In genomic region chr9:36140086-36141084, GRCh38 we compare ENCODE assay signal across 10 cellular contexts. TPM values are rescaled to one million over a fixed set of nuclear protein-coding genes. Genes with fewer than 3 reads are reported as not detected.
DNase-seq lines count a peak whose midpoint lies in the region; ATAC-seq and TF ChIP-seq lines count a peak whose summit lies in the region.
"Had no signal": no experiment of that assay in that cellular context is flagged by ENCODE, and none has a peak within 500 bp of the region (broad histone marks: within the 10 kb centered on the region; RNA-seq: fewer than 3 reads in every experiment).

No MANE protein-coding gene starts in this region.

- H3K27me3 ChIP-seq in lower lobe of right lung (ENCODE audit: low read depth), result no peaks in the 10 kb centered on the region
- H3K27me3 ChIP-seq in suprapubic skin, result peaks cover 18% of the 10 kb centered on the region

- no peak overlapping the region for H3K4me3 ChIP-seq in lower lobe of right lung
- no peak overlapping the region for H3K4me3 ChIP-seq in suprapubic skin

- peak; percentile 83 for DNase-seq in activated CD4-positive, alpha-beta T cell treated with anti-CD3 and anti-CD28 coated beads, Interleukin-2, amount 10 ng/mL, durations not matched to agents 24 days and 14 days
- no peak for DNase-seq in activated CD4-positive, alpha-beta T cell treated with anti-CD3 and anti-CD28 coated beads for 1 hour
- DNase-seq in T-helper 2 cell treated with Interferon-gamma antibody and Interleukin-4, amounts not matched to agents 5 μg/mL and 100 μg/mL, for 36 hours (ENCODE audit: low spot score), result peak; percentile 46
- DNase-seq in lower lobe of right lung (no peak), suprapubic skin (ENCODE audit: low spot score in 2 of 2) (no peak), kidney tubule cell (ENCODE audit: low spot score) (no peak), inferior parietal cortex (ENCODE audit: extremely low spot score) (no peak)

- H3K4me3 Mint-ChIP-seq in activated CD4-positive, alpha-beta T cell treated with anti-CD3 and anti-CD28 coated beads, Interleukin-2, amount 10 ng/mL, durations not matched to agents 24 days and 14 days, result peak overlapping the region; percentile 84
- peak overlapping the region; percentile 88 for H3K4me3 Mint-ChIP-seq in T-helper 2 cell treated with Interferon-gamma antibody and Interleukin-4, amounts not matched to agents 5 μg/mL and 100 μg/mL, for 36 hours

- H3K27ac ChIP-seq in lower lobe of right lung (peak overlapping the region; percentile 47), suprapubic skin (peak overlapping the region; percentile 25)

- no peaks in the 10 kb centered on the region for H3K9me3 ChIP-seq in lower lobe of right lung
- no peaks in the 10 kb centered on the region for H3K9me3 ChIP-seq in suprapubic skin

- TF ChIP-seq EP300 in suprapubic skin (IDR thresholded peaks at IDR 0.05), result no peak

- H3K9me3 Mint-ChIP-seq in activated CD4-positive, alpha-beta T cell treated with anti-CD3 and anti-CD28 coated beads, Interleukin-2, amount 10 ng/mL, durations not matched to agents 24 days and 14 days, result peaks cover 3% of the 10 kb centered on the region
- peaks cover 3% of the 10 kb centered on the region for H3K9me3 Mint-ChIP-seq in T-helper 2 cell treated with Interferon-gamma antibody and Interleukin-4, amounts not matched to agents 5 μg/mL and 100 μg/mL, for 36 hours

- H3K27ac Mint-ChIP-seq in activated CD4-positive, alpha-beta T cell treated with anti-CD3 and anti-CD28 coated beads, Interleukin-2, amount 10 ng/mL, durations not matched to agents 24 days and 14 days, result peak overlapping the region; percentile 92
- H3K27ac Mint-ChIP-seq in T-helper 2 cell treated with Interferon-gamma antibody and Interleukin-4, amounts not matched to agents 5 μg/mL and 100 μg/mL, for 36 hours, result peak overlapping the region; percentile 90

- H3K4me1 Mint-ChIP-seq in activated CD4-positive, alpha-beta T cell treated with anti-CD3 and anti-CD28 coated beads, Interleukin-2, amount 10 ng/mL, durations not matched to agents 24 days and 14 days, result peaks cover 82% of the 10 kb centered on the region
- H3K4me1 Mint-ChIP-seq in T-helper 2 cell treated with Interferon-gamma antibody and Interleukin-4, amounts not matched to agents 5 μg/mL and 100 μg/mL, for 36 hours (ENCODE audit: low read depth), result peaks cover 80% of the 10 kb centered on the region

- 76% methylated on average over 11 of the region's 11 CpGs for WGBS in suprapubic skin

- H3K36me3 ChIP-seq in lower lobe of right lung (no peaks in the 10 kb centered on the region), suprapubic skin (no peaks in the 10 kb centered on the region)

- no peak for TF ChIP-seq POLR2A in suprapubic skin (IDR thresholded peaks at IDR 0.05)

- H3K4me1 ChIP-seq in lower lobe of right lung (peaks cover 91% of the 10 kb centered on the region), suprapubic skin (peaks cover 61% of the 10 kb centered on the region)

- peaks cover 12% of the 10 kb centered on the region for H3K36me3 Mint-ChIP-seq in activated CD4-positive, alpha-beta T cell treated with anti-CD3 and anti-CD28 coated beads, Interleukin-2, amount 10 ng/mL, durations not matched to agents 24 days and 14 days (ENCODE audit: low read depth)
- H3K36me3 Mint-ChIP-seq in T-helper 2 cell treated with Interferon-gamma antibody and Interleukin-4, amounts not matched to agents 5 μg/mL and 100 μg/mL, for 36 hours (ENCODE audit: low read depth), result peaks cover 53% of the 10 kb centered on the region

- intact Hi-C loops in activated CD4-positive, alpha-beta T cell treated with anti-CD3 and anti-CD28 coated beads, Interleukin-2, amount 10 ng/mL, durations not matched to agents 24 days and 14 days (cut with micrococcal nuclease), result loop anchor here (1.0 kb wide), 1 partner anchor 11 kb away; no protein-coding TSS in a partner anchor
- intact Hi-C loops in lower lobe of right lung (cut with DNase I), result no loop called here

- ATAC-seq in lower lobe of right lung (peak; percentile 1 to 2), GM18909 (IDR thresholded peaks at IDR 0.05; ENCODE audit: poor library complexity, unreplicated experiment) (no peak)

- H3K27me3 Mint-ChIP-seq in activated CD4-positive, alpha-beta T cell treated with anti-CD3 and anti-CD28 coated beads, Interleukin-2, amount 10 ng/mL, durations not matched to agents 24 days and 14 days, result peaks cover 9% of the 10 kb centered on the region
- peaks cover 10% of the 10 kb centered on the region for H3K27me3 Mint-ChIP-seq in T-helper 2 cell treated with Interferon-gamma antibody and Interleukin-4, amounts not matched to agents 5 μg/mL and 100 μg/mL, for 36 hours (ENCODE audit: low read depth)

- TF ChIP-seq CTCF in lower lobe of right lung (IDR thresholded peaks at IDR 0.05) (no peak), suprapubic skin (IDR thresholded peaks at IDR 0.05) (no peak)

RNA-seq across cellular contexts. Expression of gene GLIPR2, which starts 3.9 kb away (rescaled TPM):
- total RNA-seq in activated CD4-positive, alpha-beta T cell treated with anti-CD3 and anti-CD28 coated beads, Interleukin-2, amount 10 ng/mL, durations not matched to agents 24 days and 14 days, result 25.5 and 25.7 TPM in 2 replicates
- total RNA-seq in lower lobe of right lung (108 TPM), suprapubic skin (1 to 10 TPM; 3.2 to 8.8 (median 5.6) TPM)

RNA-seq across cellular contexts. Expression of gene CCIN, which starts 28.8 kb away (rescaled TPM):
- total RNA-seq in activated CD4-positive, alpha-beta T cell treated with anti-CD3 and anti-CD28 coated beads, Interleukin-2, amount 10 ng/mL, durations not matched to agents 24 days and 14 days, result not detected in 2 replicates
- total RNA-seq in lower lobe of right lung, result 0.18 TPM
- total RNA-seq in suprapubic skin, result not detected
- total RNA-seq: activated CD8-positive, alpha-beta memory T cell treated with anti-CD3 and anti-CD28 coated beads for 36 hours; HT1080 had no signal

RNA-seq across cellular contexts. Expression of gene CLTA, which starts 50.3 kb away (rescaled TPM):
- total RNA-seq in activated CD4-positive, alpha-beta T cell treated with anti-CD3 and anti-CD28 coated beads, Interleukin-2, amount 10 ng/mL, durations not matched to agents 24 days and 14 days, result 173 and 177 TPM in 2 replicates
- total RNA-seq in lower lobe of right lung (177 TPM), suprapubic skin (100 to 1,000 TPM; 128 to 148 (median 130) TPM)

Comparison
In these comparisons a context has a peak if more than half of its experiments do, and no peak if none do; other contexts are left out.
1. DNase-seq: peak in activated CD4-positive, alpha-beta T cell treated with anti-CD3 and anti-CD28 coated beads, Interleukin-2, amount 10 ng/mL, durations not matched to agents 24 days and 14 days (single experiment) and T-helper 2 cell treated with Interferon-gamma antibody and Interleukin-4, amounts not matched to agents 5 μg/mL and 100 μg/mL, for 36 hours (single experiment); none in activated CD4-positive, alpha-beta T cell treated with anti-CD3 and anti-CD28 coated beads for 1 hour (single experiment), lower lobe of right lung (single experiment), suprapubic skin (0 of 2), kidney tubule cell (single experiment) and inferior parietal cortex (single experiment).